Comparison of ENCODE assay signal across 23 cellular contexts in the genomic region with DNA sequence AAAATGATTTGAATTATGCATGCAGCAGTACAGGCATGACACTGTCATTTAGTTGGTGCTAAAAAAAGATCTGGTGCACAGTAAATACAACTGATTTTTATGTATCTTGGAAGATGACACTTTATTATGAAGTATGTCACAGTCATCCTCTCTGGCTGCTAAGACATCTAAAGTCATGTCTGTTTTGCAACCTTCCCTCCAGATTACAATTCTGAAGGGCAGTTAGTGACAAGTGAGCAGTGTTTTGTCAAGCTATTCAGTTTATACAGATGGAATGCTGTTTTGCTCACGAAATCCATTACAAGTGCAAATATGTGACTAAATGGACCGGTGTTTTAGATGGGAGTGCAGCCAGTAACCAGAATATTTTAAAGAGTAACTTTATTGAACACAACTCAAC.
"Had no signal": no experiment of that assay in that cellular context is flagged by ENCODE, and none has a peak within 500 bp of the region (broad histone marks: within the 10 kb centered on the region; RNA-seq: fewer than 3 reads in every experiment).

No MANE protein-coding gene starts in this region.

- ATAC-seq: activated CD8-positive, alpha-beta memory T cell treated with anti-CD3 and anti-CD28 coated beads, Interleukin-2, amount 10 ng/mL, durations not matched to agents 7 days and 5 days; body of pancreas had no signal

- H3K4me1 ChIP-seq: ascending aorta, body of pancreas, Peyer's patch, SJCRH30 had no signal

- H3K27ac ChIP-seq: ascending aorta, body of pancreas, Peyer's patch, RWPE1, SJCRH30 had no signal

- DNase-seq: activated B cell treated with CpG ODN at 0.5 μM for 24 hours; activated CD4-positive, alpha-beta T cell treated with anti-CD3 and anti-CD28 coated beads for 1 hour; activated CD4-positive, alpha-beta T cell treated with anti-CD3 and anti-CD28 coated beads, Interleukin-2, amount 10 ng/mL, durations not matched to agents 24 days and 14 days; activated CD4-positive, alpha-beta T cell treated with anti-CD3 and anti-CD28 coated beads, Interleukin-2, amount 50 U/mL, for 48 hours; activated CD8-positive, alpha-beta memory T cell treated with anti-CD3 and anti-CD28 coated beads, Interleukin-2, amount 10 ng/mL, durations not matched to agents 7 days and 5 days; activated effector memory CD4-positive, alpha-beta T cell treated with Interleukin-2 at 50 U/mL for 16 hours; activated naive CD4-positive, alpha-beta T cell; activated T-cell treated with anti-CD3 and anti-CD28 coated beads, Interleukin-2, amount 50 U/mL, for 24 hours; body of pancreas; central memory CD4-positive, alpha-beta T cell; Kasumi-1; KBM-7; NCI-H1105 treated with DMSO at 0.1 percent for 48 hours; NCI-H1436 treated with DMSO at 0.1 percent for 48 hours; NCI-H187; NCI-H2081; NCI-H524; OCI-M1; Peyer's patch; Right ventricle myocardium superior; SJCRH30 had no signal

- H3K27me3 ChIP-seq: ascending aorta, body of pancreas, Peyer's patch, SJCRH30 had no signal

- H3K4me3 ChIP-seq: ascending aorta, body of pancreas, Peyer's patch, SJCRH30 had no signal

- H3K9me3 ChIP-seq: ascending aorta, body of pancreas, Peyer's patch, SJCRH30 had no signal

- H3K36me3 ChIP-seq: ascending aorta, Peyer's patch, SJCRH30 had no signal
